16 cellular contexts compared by ENCODE assay signal in the genomic region with DNA sequence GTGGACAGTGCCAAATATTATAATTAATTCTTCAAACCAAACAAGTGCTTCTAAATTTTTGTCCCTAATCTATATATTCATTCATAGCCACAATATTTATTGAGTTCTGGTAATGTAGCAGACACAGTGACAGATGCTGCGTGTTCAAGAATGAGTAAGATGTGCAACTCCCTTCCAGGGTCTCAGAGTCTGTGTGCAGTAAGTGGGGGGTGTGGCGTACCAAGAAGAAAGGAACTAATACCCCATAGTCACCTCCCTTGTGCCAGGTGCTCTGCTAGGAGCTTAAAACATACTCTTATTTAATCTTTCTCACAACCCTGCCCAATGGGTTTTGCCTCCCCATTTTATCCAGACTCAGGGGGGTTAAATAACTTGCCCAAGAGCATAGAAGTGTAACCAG.
"Had no signal": no experiment of that assay in that cellular context is flagged by ENCODE, and none has a peak within 500 bp of the region (broad histone marks: within the 10 kb centered on the region; RNA-seq: fewer than 3 reads in every experiment).

No MANE protein-coding gene starts in this region.

- H3K27ac ChIP-seq: colonic mucosa, hepatocyte, ovary, spleen, upper lobe of right lung had no signal

- H3K4me3 ChIP-seq: colonic mucosa, hepatocyte, ovary, spleen, upper lobe of right lung had no signal

- H3K27me3 ChIP-seq: colonic mucosa, hepatocyte, ovary, upper lobe of right lung had no signal

- H3K36me3 ChIP-seq: colonic mucosa, ovary, spleen, upper lobe of right lung had no signal

- H3K27me3 Mint-ChIP-seq: stimulated activated naive CD8-positive, alpha-beta T cell treated with anti-CD3 and anti-CD28 coated beads, Interleukin-15, amount 100 ng/mL, for 72 hours had no signal

- ATAC-seq: left lobe of liver; sciatic nerve; stimulated activated naive CD8-positive, alpha-beta T cell treated with anti-CD3 and anti-CD28 coated beads, Interleukin-15, amount 100 ng/mL, for 72 hours; upper lobe of right lung had no signal

- H3K4me1 ChIP-seq: colonic mucosa, spleen, upper lobe of right lung had no signal

- H3K9me3 Mint-ChIP-seq: activated naive CD8-positive, alpha-beta T cell treated with anti-CD3 and anti-CD28 coated beads, Interleukin-2, amount 10 ng/mL, durations not matched to agents 7 days and 5 days; stimulated activated naive CD8-positive, alpha-beta T cell treated with anti-CD3 and anti-CD28 coated beads, Interleukin-15, amount 100 ng/mL, for 72 hours had no signal

- H3K27ac Mint-ChIP-seq: activated naive CD8-positive, alpha-beta T cell treated with anti-CD3 and anti-CD28 coated beads, Interleukin-2, amount 10 ng/mL, durations not matched to agents 7 days and 5 days; stimulated activated naive CD8-positive, alpha-beta T cell treated with anti-CD3 and anti-CD28 coated beads, Interleukin-15, amount 100 ng/mL, for 72 hours had no signal

- H3K9me3 ChIP-seq: colonic mucosa, ovary, spleen, upper lobe of right lung had no signal

- DNase-seq: activated CD4-positive, alpha-beta T cell treated with anti-CD3 and anti-CD28 coated beads for 4 hours; activated CD8-positive, alpha-beta memory T cell treated with anti-CD3 and anti-CD28 coated beads, Interleukin-2, amount 50 U/mL, for 48 hours; activated gamma-delta T cell treated with Interleukin-2 at 50 U/mL for 16 hours; activated naive CD8-positive, alpha-beta T cell treated with anti-CD3 and anti-CD28 coated beads, Interleukin-2, amount 10 ng/mL, durations not matched to agents 7 days and 5 days; central memory CD4-positive, alpha-beta T cell; colonic mucosa; islet precursor cell; ovary; spleen; stimulated activated CD4-positive, alpha-beta T cell treated with anti-CD3 and anti-CD28 coated beads, Interleukin-1b, Interleukin-23, amount 100 ng/mL, for 48 hours; stimulated activated naive CD8-positive, alpha-beta T cell treated with anti-CD3 and anti-CD28 coated beads, Interleukin-15, amount 100 ng/mL, for 72 hours; upper lobe of right lung had no signal

- H3K79me2 ChIP-seq: hepatocyte had no signal

- H3K4me1 Mint-ChIP-seq: activated naive CD8-positive, alpha-beta T cell treated with anti-CD3 and anti-CD28 coated beads, Interleukin-2, amount 10 ng/mL, durations not matched to agents 7 days and 5 days; stimulated activated naive CD8-positive, alpha-beta T cell treated with anti-CD3 and anti-CD28 coated beads, Interleukin-15, amount 100 ng/mL, for 72 hours had no signal

- H2AFZ ChIP-seq: hepatocyte had no signal

- H3K36me3 Mint-ChIP-seq: activated naive CD8-positive, alpha-beta T cell treated with anti-CD3 and anti-CD28 coated beads, Interleukin-2, amount 10 ng/mL, durations not matched to agents 7 days and 5 days; brain had no signal

- H3K4me2 ChIP-seq: hepatocyte had no signal

- H3K4me3 Mint-ChIP-seq: activated naive CD8-positive, alpha-beta T cell treated with anti-CD3 and anti-CD28 coated beads, Interleukin-2, amount 10 ng/mL, durations not matched to agents 7 days and 5 days; brain; stimulated activated naive CD8-positive, alpha-beta T cell treated with anti-CD3 and anti-CD28 coated beads, Interleukin-15, amount 100 ng/mL, for 72 hours had no signal
